24 cellular contexts compared by ENCODE assay signal in genomic region chr9:116066221-116066620, GRCh38.
"Had no signal": no experiment of that assay in that cellular context is flagged by ENCODE, and none has a peak within 500 bp of the region (broad histone marks: within the 10 kb centered on the region; RNA-seq: fewer than 3 reads in every experiment).

No MANE protein-coding gene starts in this region.

- H3K4me1 ChIP-seq: lower lobe of right lung, psoas muscle, sigmoid colon, spleen, testis, tibial artery, upper lobe of left lung had no signal

- H3K9me3 ChIP-seq: lower lobe of right lung, ovary, psoas muscle, sigmoid colon, spleen, testis, tibial artery, upper lobe of left lung had no signal

- DNase-seq: dorsolateral prefrontal cortex; effector CD4-positive, alpha-beta T cell; foreskin melanocyte; glutamatergic neuron; hypothalamus; immature natural killer cell; left ventricle myocardium superior; lower lobe of right lung; natural killer cell; occipital lobe; ovary; posterior cingulate gyrus; psoas muscle; right cardiac atrium; sigmoid colon; spleen; stimulated activated CD4-positive, alpha-beta T cell treated with anti-CD3 and anti-CD28 coated beads, Interleukin-4, amount 100 ng/mL, for 4 hours; stimulated activated naive CD8-positive, alpha-beta T cell treated with anti-CD3 and anti-CD28 coated beads, Interleukin-15, Interleukin-2, amounts not matched to agents 100 U/mL and 50 U/mL, for 24 hours; substantia nigra; testis; tibial artery; upper lobe of left lung had no signal

- H3K27ac ChIP-seq: dorsolateral prefrontal cortex, lower lobe of right lung, ovary, psoas muscle, sigmoid colon, skin epidermis, spleen, testis, tibial artery, upper lobe of left lung had no signal

- H3K36me3 Mint-ChIP-seq: immature natural killer cell; natural killer cell; stimulated activated memory B cell treated with anti-CD40 and anti-IgM and Interleukin-4, amounts not matched to agents 10 μg/mL and 1 μg/mL and 100 μg/mL, for 72 hours had no signal

- ATAC-seq: left ventricle myocardium superior; lower lobe of right lung; natural killer cell; psoas muscle; right cardiac atrium; stimulated activated memory B cell treated with anti-CD40 and anti-IgM and Interleukin-4, amounts not matched to agents 10 μg/mL and 1 μg/mL and 100 μg/mL, for 72 hours; stimulated activated naive CD8-positive, alpha-beta T cell treated with anti-CD3 and anti-CD28 coated beads, Interleukin-15, Interleukin-2, amounts not matched to agents 100 U/mL and 50 U/mL, for 24 hours had no signal

- H3K27me3 Mint-ChIP-seq: stimulated activated memory B cell treated with anti-CD40 and anti-IgM and Interleukin-4, amounts not matched to agents 10 μg/mL and 1 μg/mL and 100 μg/mL, for 72 hours had no signal

- H3K27me3 ChIP-seq: ovary, sigmoid colon, spleen, testis, tibial artery, upper lobe of left lung had no signal

- H3K9me3 Mint-ChIP-seq: stimulated activated memory B cell treated with anti-CD40 and anti-IgM and Interleukin-4, amounts not matched to agents 10 μg/mL and 1 μg/mL and 100 μg/mL, for 72 hours had no signal

- H3K4me3 Mint-ChIP-seq: immature natural killer cell; natural killer cell; stimulated activated memory B cell treated with anti-CD40 and anti-IgM and Interleukin-4, amounts not matched to agents 10 μg/mL and 1 μg/mL and 100 μg/mL, for 72 hours had no signal

- H3K27ac Mint-ChIP-seq: immature natural killer cell; natural killer cell; stimulated activated memory B cell treated with anti-CD40 and anti-IgM and Interleukin-4, amounts not matched to agents 10 μg/mL and 1 μg/mL and 100 μg/mL, for 72 hours had no signal

- H3K36me3 ChIP-seq: lower lobe of right lung, ovary, sigmoid colon, spleen, tibial artery, upper lobe of left lung had no signal

- H3K4me3 ChIP-seq: dorsolateral prefrontal cortex, lower lobe of right lung, ovary, psoas muscle, sigmoid colon, skin epidermis, spleen, testis, tibial artery, upper lobe of left lung had no signal

- H3K4me1 Mint-ChIP-seq: immature natural killer cell; natural killer cell; stimulated activated memory B cell treated with anti-CD40 and anti-IgM and Interleukin-4, amounts not matched to agents 10 μg/mL and 1 μg/mL and 100 μg/mL, for 72 hours had no signal
